1 cellular context compared by ENCODE assay signal in the genomic region with DNA sequence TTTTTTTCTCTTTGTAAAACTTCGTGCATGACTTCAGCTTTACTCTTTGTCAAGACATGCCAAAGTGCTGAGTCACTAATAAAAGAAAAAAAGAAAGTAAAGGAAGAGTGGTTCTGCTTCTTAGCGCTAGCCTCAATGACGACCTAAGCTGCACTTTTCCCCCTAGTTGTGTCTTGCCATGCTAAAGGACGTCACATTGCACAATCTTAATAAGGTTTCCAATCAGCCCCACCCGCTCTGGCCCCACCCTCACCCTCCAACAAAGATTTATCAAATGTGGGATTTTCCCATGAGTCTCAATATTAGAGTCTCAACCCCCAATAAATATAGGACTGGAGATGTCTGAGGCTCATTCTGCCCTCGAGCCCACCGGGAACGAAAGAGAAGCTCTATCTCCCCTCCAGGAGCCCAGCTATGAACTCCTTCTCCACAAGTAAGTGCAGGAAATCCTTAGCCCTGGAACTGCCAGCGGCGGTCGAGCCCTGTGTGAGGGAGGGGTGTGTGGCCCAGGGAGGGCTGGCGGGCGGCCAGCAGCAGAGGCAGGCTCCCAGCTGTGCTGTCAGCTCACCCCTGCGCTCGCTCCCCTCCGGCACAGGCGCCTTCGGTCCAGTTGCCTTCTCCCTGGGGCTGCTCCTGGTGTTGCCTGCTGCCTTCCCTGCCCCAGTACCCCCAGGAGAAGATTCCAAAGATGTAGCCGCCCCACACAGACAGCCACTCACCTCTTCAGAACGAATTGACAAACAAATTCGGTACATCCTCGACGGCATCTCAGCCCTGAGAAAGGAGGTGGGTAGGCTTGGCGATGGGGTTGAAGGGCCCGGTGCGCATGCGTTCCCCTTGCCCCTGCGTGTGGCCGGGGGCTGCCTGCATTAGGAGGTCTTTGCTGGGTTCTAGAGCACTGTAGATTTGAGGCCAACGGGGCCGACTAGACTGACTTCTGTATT.
TF ChIP-seq lines count a peak whose summit lies in the region.

A gene (plus strand): TSS at position 352 of the 944 bp plus-strand sequence. CDS start 63 bp downstream, at position 415.

TF ChIP-seq in K562, 482 proteins besides CTCF, POLR2A, EP300 and RAD21 (continued from another document and continues in another):
- TF ChIP-seq, protein P1, sequence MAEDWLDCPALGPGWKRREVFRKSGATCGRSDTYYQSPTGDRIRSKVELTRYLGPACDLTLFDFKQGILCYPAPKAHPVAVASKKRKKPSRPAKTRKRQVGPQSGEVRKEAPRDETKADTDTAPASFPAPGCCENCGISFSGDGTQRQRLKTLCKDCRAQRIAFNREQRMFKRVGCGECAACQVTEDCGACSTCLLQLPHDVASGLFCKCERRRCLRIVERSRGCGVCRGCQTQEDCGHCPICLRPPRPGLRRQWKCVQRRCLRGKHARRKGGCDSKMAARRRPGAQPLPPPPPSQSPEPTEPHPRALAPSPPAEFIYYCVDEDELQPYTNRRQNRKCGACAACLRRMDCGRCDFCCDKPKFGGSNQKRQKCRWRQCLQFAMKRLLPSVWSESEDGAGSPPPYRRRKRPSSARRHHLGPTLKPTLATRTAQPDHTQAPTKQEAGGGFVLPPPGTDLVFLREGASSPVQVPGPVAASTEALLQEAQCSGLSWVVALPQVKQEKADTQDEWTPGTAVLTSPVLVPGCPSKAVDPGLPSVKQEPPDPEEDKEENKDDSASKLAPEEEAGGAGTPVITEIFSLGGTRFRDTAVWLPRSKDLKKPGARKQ (CRISPR knock-in tag; IDR thresholded peaks at IDR 0.05): no peak
- no peak for TF ChIP-seq KDM1A (IDR thresholded peaks at IDR 0.05)
- TF ChIP-seq, protein P2, sequence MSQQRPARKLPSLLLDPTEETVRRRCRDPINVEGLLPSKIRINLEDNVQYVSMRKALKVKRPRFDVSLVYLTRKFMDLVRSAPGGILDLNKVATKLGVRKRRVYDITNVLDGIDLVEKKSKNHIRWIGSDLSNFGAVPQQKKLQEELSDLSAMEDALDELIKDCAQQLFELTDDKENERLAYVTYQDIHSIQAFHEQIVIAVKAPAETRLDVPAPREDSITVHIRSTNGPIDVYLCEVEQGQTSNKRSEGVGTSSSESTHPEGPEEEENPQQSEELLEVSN (IDR thresholded peaks at IDR 0.05; ENCODE audit: borderline replicate concordance in 1 of 2, extremely low read depth in 1 of 2, insufficient read depth in 1 of 2, insufficient read length in 1 of 2, low read depth in 1 of 2, low read length in 1 of 2, poor library complexity in 1 of 2, severe bottlenecking in 1 of 2): peak in 1 of 2 experiments; percentile 40
- no peak for TF ChIP-seq BRD4 (IDR thresholded peaks at IDR 0.05)
- TF ChIP-seq SAFB (IDR thresholded peaks at IDR 0.05; ENCODE audit: borderline replicate concordance, low read depth, low read length): no peak
- no peak for TF ChIP-seq TFAM (CRISPR knock-in tag; conservative IDR thresholded peaks at IDR 0.05)
- TF ChIP-seq CHD1 (IDR thresholded peaks at IDR 0.05; ENCODE audit: low read length): no peak
- TF ChIP-seq NUFIP1 (IDR thresholded peaks at IDR 0.05; ENCODE audit: partially characterized antibody): no peak
- TF ChIP-seq ZNF695 (CRISPR knock-in tag; IDR thresholded peaks at IDR 0.05): no peak
- TF ChIP-seq, protein P3, sequence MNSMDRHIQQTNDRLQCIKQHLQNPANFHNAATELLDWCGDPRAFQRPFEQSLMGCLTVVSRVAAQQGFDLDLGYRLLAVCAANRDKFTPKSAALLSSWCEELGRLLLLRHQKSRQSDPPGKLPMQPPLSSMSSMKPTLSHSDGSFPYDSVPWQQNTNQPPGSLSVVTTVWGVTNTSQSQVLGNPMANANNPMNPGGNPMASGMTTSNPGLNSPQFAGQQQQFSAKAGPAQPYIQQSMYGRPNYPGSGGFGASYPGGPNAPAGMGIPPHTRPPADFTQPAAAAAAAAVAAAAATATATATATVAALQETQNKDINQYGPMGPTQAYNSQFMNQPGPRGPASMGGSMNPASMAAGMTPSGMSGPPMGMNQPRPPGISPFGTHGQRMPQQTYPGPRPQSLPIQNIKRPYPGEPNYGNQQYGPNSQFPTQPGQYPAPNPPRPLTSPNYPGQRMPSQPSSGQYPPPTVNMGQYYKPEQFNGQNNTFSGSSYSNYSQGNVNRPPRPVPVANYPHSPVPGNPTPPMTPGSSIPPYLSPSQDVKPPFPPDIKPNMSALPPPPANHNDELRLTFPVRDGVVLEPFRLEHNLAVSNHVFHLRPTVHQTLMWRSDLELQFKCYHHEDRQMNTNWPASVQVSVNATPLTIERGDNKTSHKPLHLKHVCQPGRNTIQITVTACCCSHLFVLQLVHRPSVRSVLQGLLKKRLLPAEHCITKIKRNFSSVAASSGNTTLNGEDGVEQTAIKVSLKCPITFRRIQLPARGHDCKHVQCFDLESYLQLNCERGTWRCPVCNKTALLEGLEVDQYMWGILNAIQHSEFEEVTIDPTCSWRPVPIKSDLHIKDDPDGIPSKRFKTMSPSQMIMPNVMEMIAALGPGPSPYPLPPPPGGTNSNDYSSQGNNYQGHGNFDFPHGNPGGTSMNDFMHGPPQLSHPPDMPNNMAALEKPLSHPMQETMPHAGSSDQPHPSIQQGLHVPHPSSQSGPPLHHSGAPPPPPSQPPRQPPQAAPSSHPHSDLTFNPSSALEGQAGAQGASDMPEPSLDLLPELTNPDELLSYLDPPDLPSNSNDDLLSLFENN (IDR thresholded peaks at IDR 0.05; ENCODE audit: low read depth in 2 of 2, low read length in 2 of 2): no peak
- TF ChIP-seq, protein P4, sequence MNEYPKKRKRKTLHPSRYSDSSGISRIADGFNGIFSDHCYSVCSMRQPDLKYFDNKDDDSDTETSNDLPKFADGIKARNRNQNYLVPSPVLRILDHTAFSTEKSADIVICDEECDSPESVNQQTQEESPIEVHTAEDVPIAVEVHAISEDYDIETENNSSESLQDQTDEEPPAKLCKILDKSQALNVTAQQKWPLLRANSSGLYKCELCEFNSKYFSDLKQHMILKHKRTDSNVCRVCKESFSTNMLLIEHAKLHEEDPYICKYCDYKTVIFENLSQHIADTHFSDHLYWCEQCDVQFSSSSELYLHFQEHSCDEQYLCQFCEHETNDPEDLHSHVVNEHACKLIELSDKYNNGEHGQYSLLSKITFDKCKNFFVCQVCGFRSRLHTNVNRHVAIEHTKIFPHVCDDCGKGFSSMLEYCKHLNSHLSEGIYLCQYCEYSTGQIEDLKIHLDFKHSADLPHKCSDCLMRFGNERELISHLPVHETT (CRISPR knock-in tag; conservative IDR thresholded peaks at IDR 0.05 in 1 of 2, IDR thresholded peaks at IDR 0.05 in 1 of 2): 0 out of 4 replicates have a peak, but pooled peaks of 1 of the 2 experiments have one; percentile 32
- TF ChIP-seq BRF1 (IDR thresholded peaks at IDR 0.05; ENCODE audit: borderline replicate concordance, extremely low read depth, insufficient read length): no peak
- TF ChIP-seq, protein P5, sequence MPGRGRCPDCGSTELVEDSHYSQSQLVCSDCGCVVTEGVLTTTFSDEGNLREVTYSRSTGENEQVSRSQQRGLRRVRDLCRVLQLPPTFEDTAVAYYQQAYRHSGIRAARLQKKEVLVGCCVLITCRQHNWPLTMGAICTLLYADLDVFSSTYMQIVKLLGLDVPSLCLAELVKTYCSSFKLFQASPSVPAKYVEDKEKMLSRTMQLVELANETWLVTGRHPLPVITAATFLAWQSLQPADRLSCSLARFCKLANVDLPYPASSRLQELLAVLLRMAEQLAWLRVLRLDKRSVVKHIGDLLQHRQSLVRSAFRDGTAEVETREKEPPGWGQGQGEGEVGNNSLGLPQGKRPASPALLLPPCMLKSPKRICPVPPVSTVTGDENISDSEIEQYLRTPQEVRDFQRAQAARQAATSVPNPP (IDR thresholded peaks at IDR 0.05; ENCODE audit: borderline replicate concordance, insufficient read depth, insufficient read length): no peak
- TF ChIP-seq, protein P6, sequence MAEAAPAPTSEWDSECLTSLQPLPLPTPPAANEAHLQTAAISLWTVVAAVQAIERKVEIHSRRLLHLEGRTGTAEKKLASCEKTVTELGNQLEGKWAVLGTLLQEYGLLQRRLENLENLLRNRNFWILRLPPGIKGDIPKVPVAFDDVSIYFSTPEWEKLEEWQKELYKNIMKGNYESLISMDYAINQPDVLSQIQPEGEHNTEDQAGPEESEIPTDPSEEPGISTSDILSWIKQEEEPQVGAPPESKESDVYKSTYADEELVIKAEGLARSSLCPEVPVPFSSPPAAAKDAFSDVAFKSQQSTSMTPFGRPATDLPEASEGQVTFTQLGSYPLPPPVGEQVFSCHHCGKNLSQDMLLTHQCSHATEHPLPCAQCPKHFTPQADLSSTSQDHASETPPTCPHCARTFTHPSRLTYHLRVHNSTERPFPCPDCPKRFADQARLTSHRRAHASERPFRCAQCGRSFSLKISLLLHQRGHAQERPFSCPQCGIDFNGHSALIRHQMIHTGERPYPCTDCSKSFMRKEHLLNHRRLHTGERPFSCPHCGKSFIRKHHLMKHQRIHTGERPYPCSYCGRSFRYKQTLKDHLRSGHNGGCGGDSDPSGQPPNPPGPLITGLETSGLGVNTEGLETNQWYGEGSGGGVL (CRISPR knock-in tag; IDR thresholded peaks at IDR 0.05): no peak
- peak; percentile 18; the same call in 1 of the 2 replicates for TF ChIP-seq MYC (IDR thresholded peaks at IDR 0.05; ENCODE audit: low read depth, low read length)
- no peak for TF ChIP-seq MYC (CRISPR knock-in tag; IDR thresholded peaks at IDR 0.05; ENCODE audit: borderline replicate concordance, low read depth)
- no peak for TF ChIP-seq RAD51 (IDR thresholded peaks at IDR 0.05; ENCODE audit: borderline replicate concordance, low read depth)
- TF ChIP-seq, protein P7, sequence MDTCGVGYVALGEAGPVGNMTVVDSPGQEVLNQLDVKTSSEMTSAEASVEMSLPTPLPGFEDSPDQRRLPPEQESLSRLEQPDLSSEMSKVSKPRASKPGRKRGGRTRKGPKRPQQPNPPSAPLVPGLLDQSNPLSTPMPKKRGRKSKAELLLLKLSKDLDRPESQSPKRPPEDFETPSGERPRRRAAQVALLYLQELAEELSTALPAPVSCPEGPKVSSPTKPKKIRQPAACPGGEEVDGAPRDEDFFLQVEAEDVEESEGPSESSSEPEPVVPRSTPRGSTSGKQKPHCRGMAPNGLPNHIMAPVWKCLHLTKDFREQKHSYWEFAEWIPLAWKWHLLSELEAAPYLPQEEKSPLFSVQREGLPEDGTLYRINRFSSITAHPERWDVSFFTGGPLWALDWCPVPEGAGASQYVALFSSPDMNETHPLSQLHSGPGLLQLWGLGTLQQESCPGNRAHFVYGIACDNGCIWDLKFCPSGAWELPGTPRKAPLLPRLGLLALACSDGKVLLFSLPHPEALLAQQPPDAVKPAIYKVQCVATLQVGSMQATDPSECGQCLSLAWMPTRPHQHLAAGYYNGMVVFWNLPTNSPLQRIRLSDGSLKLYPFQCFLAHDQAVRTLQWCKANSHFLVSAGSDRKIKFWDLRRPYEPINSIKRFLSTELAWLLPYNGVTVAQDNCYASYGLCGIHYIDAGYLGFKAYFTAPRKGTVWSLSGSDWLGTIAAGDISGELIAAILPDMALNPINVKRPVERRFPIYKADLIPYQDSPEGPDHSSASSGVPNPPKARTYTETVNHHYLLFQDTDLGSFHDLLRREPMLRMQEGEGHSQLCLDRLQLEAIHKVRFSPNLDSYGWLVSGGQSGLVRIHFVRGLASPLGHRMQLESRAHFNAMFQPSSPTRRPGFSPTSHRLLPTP (IDR thresholded peaks at IDR 0.05; ENCODE audit: borderline replicate concordance, extremely low read depth, insufficient read length): no peak
- TF ChIP-seq, protein P8, sequence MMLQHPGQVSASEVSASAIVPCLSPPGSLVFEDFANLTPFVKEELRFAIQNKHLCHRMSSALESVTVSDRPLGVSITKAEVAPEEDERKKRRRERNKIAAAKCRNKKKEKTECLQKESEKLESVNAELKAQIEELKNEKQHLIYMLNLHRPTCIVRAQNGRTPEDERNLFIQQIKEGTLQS (IDR thresholded peaks at IDR 0.05): peak; percentile 63
- TF ChIP-seq, protein P8 (CRISPR knock-in tag; conservative IDR thresholded peaks at IDR 0.05): no peak
- TF ChIP-seq, protein P9, sequence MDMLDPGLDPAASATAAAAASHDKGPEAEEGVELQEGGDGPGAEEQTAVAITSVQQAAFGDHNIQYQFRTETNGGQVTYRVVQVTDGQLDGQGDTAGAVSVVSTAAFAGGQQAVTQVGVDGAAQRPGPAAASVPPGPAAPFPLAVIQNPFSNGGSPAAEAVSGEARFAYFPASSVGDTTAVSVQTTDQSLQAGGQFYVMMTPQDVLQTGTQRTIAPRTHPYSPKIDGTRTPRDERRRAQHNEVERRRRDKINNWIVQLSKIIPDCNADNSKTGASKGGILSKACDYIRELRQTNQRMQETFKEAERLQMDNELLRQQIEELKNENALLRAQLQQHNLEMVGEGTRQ (CRISPR knock-in tag; IDR thresholded peaks at IDR 0.05): no peak
- no peak for TF ChIP-seq MCM5 (IDR thresholded peaks at IDR 0.05; ENCODE audit: low read depth)
- no peak for TF ChIP-seq SMARCA4 (IDR thresholded peaks at IDR 0.05)
- TF ChIP-seq, protein P10, sequence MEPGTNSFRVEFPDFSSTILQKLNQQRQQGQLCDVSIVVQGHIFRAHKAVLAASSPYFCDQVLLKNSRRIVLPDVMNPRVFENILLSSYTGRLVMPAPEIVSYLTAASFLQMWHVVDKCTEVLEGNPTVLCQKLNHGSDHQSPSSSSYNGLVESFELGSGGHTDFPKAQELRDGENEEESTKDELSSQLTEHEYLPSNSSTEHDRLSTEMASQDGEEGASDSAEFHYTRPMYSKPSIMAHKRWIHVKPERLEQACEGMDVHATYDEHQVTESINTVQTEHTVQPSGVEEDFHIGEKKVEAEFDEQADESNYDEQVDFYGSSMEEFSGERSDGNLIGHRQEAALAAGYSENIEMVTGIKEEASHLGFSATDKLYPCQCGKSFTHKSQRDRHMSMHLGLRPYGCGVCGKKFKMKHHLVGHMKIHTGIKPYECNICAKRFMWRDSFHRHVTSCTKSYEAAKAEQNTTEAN (CRISPR knock-in tag; IDR thresholded peaks at IDR 0.05): no peak
- TF ChIP-seq COPS2 (conservative IDR thresholded peaks at IDR 0.05): no peak
- no peak for TF ChIP-seq MTF1 (CRISPR knock-in tag; IDR thresholded peaks at IDR 0.05; ENCODE audit: borderline replicate concordance)
- no peak for TF ChIP-seq PURB (CRISPR knock-in tag; IDR thresholded peaks at IDR 0.05; ENCODE audit: low read depth)
- no peak for TF ChIP-seq WHSC1 (IDR thresholded peaks at IDR 0.05; ENCODE audit: low read length)
- TF ChIP-seq ZNF707 (CRISPR knock-in tag; conservative IDR thresholded peaks at IDR 0.05): no peak
- TF ChIP-seq ZNF445 (CRISPR knock-in tag; IDR thresholded peaks at IDR 0.05; ENCODE audit: low read depth): no peak
- TF ChIP-seq, protein P11, sequence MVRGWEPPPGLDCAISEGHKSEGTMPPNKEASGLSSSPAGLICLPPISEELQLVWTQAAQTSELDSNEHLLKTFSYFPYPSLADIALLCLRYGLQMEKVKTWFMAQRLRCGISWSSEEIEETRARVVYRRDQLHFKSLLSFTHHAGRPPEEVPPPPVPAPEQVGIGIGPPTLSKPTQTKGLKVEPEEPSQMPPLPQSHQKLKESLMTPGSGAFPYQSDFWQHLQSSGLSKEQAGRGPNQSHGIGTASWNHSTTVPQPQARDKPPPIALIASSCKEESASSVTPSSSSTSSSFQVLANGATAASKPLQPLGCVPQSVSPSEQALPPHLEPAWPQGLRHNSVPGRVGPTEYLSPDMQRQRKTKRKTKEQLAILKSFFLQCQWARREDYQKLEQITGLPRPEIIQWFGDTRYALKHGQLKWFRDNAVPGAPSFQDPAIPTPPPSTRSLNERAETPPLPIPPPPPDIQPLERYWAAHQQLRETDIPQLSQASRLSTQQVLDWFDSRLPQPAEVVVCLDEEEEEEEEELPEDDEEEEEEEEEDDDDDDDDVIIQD (CRISPR knock-in tag; IDR thresholded peaks at IDR 0.05): no peak
